1 cellular context compared by ENCODE assay signal in the genomic region with DNA sequence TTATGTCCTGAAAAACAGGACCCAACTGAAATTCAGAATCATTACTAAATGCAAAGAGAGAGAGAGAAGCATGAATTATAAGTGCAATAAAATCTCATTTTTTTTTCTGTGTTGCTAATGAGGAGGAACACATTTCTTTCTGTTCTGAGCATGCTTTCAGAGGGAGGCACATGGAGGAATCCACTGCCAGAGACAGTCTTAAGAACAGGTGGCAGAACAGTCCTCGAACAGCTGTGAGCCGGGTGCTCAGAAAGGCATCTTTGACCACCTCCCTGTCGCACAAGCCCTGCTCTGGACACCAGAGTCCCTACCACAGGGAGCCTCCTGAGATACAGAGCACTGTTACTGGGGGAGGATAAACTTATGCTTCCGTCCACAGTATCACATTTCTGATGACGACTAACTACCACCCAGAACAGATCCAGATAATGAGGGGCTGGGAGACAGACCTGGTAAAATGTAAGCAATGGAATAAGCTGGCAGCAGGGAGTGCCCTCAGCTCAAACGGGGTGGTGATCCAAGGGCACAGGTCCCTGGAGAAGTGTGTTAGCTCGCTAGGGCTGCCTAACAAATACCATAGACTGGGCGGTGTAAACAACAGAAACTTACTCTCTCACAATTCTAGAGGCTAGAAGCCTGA.
TF ChIP-seq lines count a peak whose summit lies in the region.

No MANE protein-coding gene starts in this region.

TF ChIP-seq in HEK293, 187 proteins besides CTCF, POLR2A, EP300 and RAD21 (continued from another document):
- TF ChIP-seq ZBTB11 (tag by site-specific recombination; conservative IDR thresholded peaks at IDR 0.05; ENCODE audit: low read depth) (no peak), KLF7 (tag by site-specific recombination; IDR thresholded peaks at IDR 0.05; ENCODE audit: borderline replicate concordance) (no peak), SCRT1 (tag by site-specific recombination; IDR thresholded peaks at IDR 0.05; ENCODE audit: borderline replicate concordance) (no peak), ZNF664 (tag by site-specific recombination; IDR thresholded peaks at IDR 0.05) (no peak), ZNF398 (tag by site-specific recombination; IDR thresholded peaks at IDR 0.05) (peak; percentile 55), SP7 (tag by site-specific recombination; IDR thresholded peaks at IDR 0.05) (peak; percentile 97), ZNF311 (tag by site-specific recombination; IDR thresholded peaks at IDR 0.05; ENCODE audit: borderline replicate concordance) (no peak), KLF1 (tag by site-specific recombination; IDR thresholded peaks at IDR 0.05) (peak; percentile 40; the same call in 1 of the 2 replicates), GFI1B (tag by site-specific recombination; IDR thresholded peaks at IDR 0.05) (no peak), ZNF169 (tag by site-specific recombination; IDR thresholded peaks at IDR 0.05) (no peak), ZNF394 (tag by site-specific recombination; IDR thresholded peaks at IDR 0.05; ENCODE audit: borderline replicate concordance) (no peak), ZNF510 (tag by site-specific recombination; IDR thresholded peaks at IDR 0.05; ENCODE audit: insufficient replicate concordance) (no peak), ZNF2 (tag by site-specific recombination; IDR thresholded peaks at IDR 0.05) (no peak)
- TF ChIP-seq, protein P1, sequence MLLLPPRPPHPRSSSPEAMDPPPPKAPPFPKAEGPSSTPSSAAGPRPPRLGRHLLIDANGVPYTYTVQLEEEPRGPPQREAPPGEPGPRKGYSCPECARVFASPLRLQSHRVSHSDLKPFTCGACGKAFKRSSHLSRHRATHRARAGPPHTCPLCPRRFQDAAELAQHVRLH (tag by site-specific recombination; IDR thresholded peaks at IDR 0.05), result no peak
TF ChIP-seq in HEK293: peak in this region for 26.
